In the genomic region with DNA sequence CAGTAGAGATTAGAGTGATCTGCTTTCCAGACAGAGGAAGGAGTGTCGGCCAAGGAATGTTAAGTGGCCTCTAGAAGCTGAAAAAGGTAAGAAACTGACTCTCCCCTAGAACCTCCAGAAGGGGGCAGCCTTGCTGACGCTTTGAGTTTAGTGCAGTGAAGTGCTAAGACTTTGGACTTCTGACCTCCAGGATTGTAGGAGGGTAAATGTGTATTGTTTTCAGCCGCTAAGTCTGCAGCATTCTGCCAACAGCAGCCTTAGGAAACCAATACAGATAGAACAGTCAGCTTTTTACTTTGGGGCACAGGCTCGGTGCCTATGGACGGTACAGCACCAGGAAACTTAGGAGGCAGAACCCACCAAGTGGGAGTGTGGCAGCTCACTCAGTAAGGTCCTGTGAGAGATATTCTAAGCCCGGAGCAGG, we compare ENCODE assay signal across 9 cellular contexts. TPM values are rescaled to one million over a fixed set of nuclear protein-coding genes. Genes with fewer than 3 reads are reported as not detected.
A peak's percentile ranks its signal among the peaks of the same experiment; 100 is the strongest.
DNase-seq lines count a peak whose midpoint lies in the region; ATAC-seq and TF ChIP-seq lines count a peak whose summit lies in the region.
"Had no signal": no experiment of that assay in that cellular context is flagged by ENCODE, and none has a peak within 500 bp of the region (broad histone marks: within the 10 kb centered on the region; RNA-seq: fewer than 3 reads in every experiment).

No MANE protein-coding gene starts in this region.

- TF ChIP-seq CTCF in A673 (conservative IDR thresholded peaks at IDR 0.05; ENCODE audit: low read depth, low read length) (peak; percentile 83), GM06990 (IDR thresholded peaks at IDR 0.05; ENCODE audit: insufficient read depth, low read length, poor library complexity, severe bottlenecking) (peak; percentile 81), right atrium auricular region (IDR thresholded peaks at IDR 0.05) (peak; percentile 56 to 75), retinal pigment epithelial cell (conservative IDR thresholded peaks at IDR 0.05; ENCODE audit: low read depth, low read length) (peak; percentile 87)

- peak overlapping the region; percentile 37 for H3K27ac Mint-ChIP-seq in activated T-helper 17 cell treated with anti-CD3 and anti-CD28 coated beads, Interleukin-2, amount 50 U/mL, for 72 hours
- no peak overlapping the region for H3K27ac Mint-ChIP-seq in stimulated activated naive B cell treated with anti-CD40 and anti-IgM and Interleukin-4, amounts not matched to agents 10 μg/mL and 1 μg/mL and 100 μg/mL, for 72 hours

- peaks cover 5% of the 10 kb centered on the region for H3K9me3 Mint-ChIP-seq in activated T-helper 17 cell treated with anti-CD3 and anti-CD28 coated beads, Interleukin-2, amount 50 U/mL, for 72 hours
- peaks cover 5 to 9% of the 10 kb centered on the region in 2 donors for H3K9me3 Mint-ChIP-seq in stimulated activated naive B cell treated with anti-CD40 and anti-IgM and Interleukin-4, amounts not matched to agents 10 μg/mL and 1 μg/mL and 100 μg/mL, for 72 hours

- no peaks in the 10 kb centered on the region for H3K27me3 Mint-ChIP-seq in activated T-helper 17 cell treated with anti-CD3 and anti-CD28 coated beads, Interleukin-2, amount 50 U/mL, for 72 hours
- no peaks in the 10 kb centered on the region for H3K27me3 Mint-ChIP-seq in stimulated activated naive B cell treated with anti-CD40 and anti-IgM and Interleukin-4, amounts not matched to agents 10 μg/mL and 1 μg/mL and 100 μg/mL, for 72 hours

- no TSS peak for BruUV-seq in A673 (replicated peaks; lab: Mats Ljungman, UMichigan)

- DNase-seq in A673 (ENCODE audit: low spot score), result peak; percentile 74
- no peak for DNase-seq in GM06990 (ENCODE audit: extremely low read depth, insufficient read length)
- peak; percentile 20 for DNase-seq in NCI-H748 treated with DMSO at 0.1 percent for 48 hours (lab: John Stamatoyannopoulos, UW)
- no peak for DNase-seq in right atrium auricular region (ENCODE audit: low spot score)
- peak; percentile 43 for DNase-seq in retinal pigment epithelial cell (ENCODE audit: low read depth)
- no peak for DNase-seq in stimulated activated naive B cell treated with anti-CD40 and anti-IgM and Interleukin-4, amounts not matched to agents 10 μg/mL and 1 μg/mL and 100 μg/mL, for 72 hours

- no peak overlapping the region for H3K27ac ChIP-seq in A673 (ENCODE audit: low read depth, low read length, poor library complexity, severe bottlenecking)
- no peak overlapping the region for H3K27ac ChIP-seq in right atrium auricular region
- H3K27ac ChIP-seq: epithelial cell of prostate had no signal

- peaks cover 11% of the 10 kb centered on the region for H3K4me1 ChIP-seq in A673 (ENCODE audit: insufficient read depth, low read length, poor library complexity, severe bottlenecking)
- peaks cover 0 to 44% of the 10 kb centered on the region in 2 donors for H3K4me1 ChIP-seq in right atrium auricular region

- H3K4me3 Mint-ChIP-seq in activated T-helper 17 cell treated with anti-CD3 and anti-CD28 coated beads, Interleukin-2, amount 50 U/mL, for 72 hours, result peak overlapping the region; percentile 100
- H3K4me3 Mint-ChIP-seq in stimulated activated naive B cell treated with anti-CD40 and anti-IgM and Interleukin-4, amounts not matched to agents 10 μg/mL and 1 μg/mL and 100 μg/mL, for 72 hours, result no peak overlapping the region

- POLR2A ChIA-PET in A673 (lab: Charles Lee; ENCODE audit: low non-redundant PET), result no interaction called here

- peaks cover 50% of the 10 kb centered on the region for H3K36me3 Mint-ChIP-seq in activated T-helper 17 cell treated with anti-CD3 and anti-CD28 coated beads, Interleukin-2, amount 50 U/mL, for 72 hours (ENCODE audit: low read depth)
- peaks cover 18 to 37% of the 10 kb centered on the region in 2 donors for H3K36me3 Mint-ChIP-seq in stimulated activated naive B cell treated with anti-CD40 and anti-IgM and Interleukin-4, amounts not matched to agents 10 μg/mL and 1 μg/mL and 100 μg/mL, for 72 hours

- H3K36me3 ChIP-seq in A673 (ENCODE audit: insufficient read depth, low read length, poor library complexity, severe bottlenecking), result no peaks in the 10 kb centered on the region
- H3K36me3 ChIP-seq in GM06990 (ENCODE audit: control insufficient read depth, insufficient read depth, low read length), result no peaks in the 10 kb centered on the region
- no peaks in the 10 kb centered on the region for H3K36me3 ChIP-seq in right atrium auricular region

- CTCF ChIA-PET in A673 (lab: Charles Lee), result no interaction called here

- peaks cover 24% of the 10 kb centered on the region for H3K4me1 Mint-ChIP-seq in activated T-helper 17 cell treated with anti-CD3 and anti-CD28 coated beads, Interleukin-2, amount 50 U/mL, for 72 hours
- H3K4me1 Mint-ChIP-seq in stimulated activated naive B cell treated with anti-CD40 and anti-IgM and Interleukin-4, amounts not matched to agents 10 μg/mL and 1 μg/mL and 100 μg/mL, for 72 hours, result peaks cover 37 to 47% of the 10 kb centered on the region in 2 donors

- ATAC-seq in activated T-helper 17 cell treated with anti-CD3 and anti-CD28 coated beads, Interleukin-2, amount 50 U/mL, for 72 hours (replicated peaks), result no peak
- no peak for ATAC-seq in stimulated activated naive B cell treated with anti-CD40 and anti-IgM and Interleukin-4, amounts not matched to agents 10 μg/mL and 1 μg/mL and 100 μg/mL, for 72 hours (replicated peaks)
- no peak for ATAC-seq in HG02759 (IDR thresholded peaks at IDR 0.05; ENCODE audit: unreplicated experiment)

- no peak overlapping the region for H3K4me3 ChIP-seq in A673 (ENCODE audit: low read depth, low read length, poor library complexity, severe bottlenecking)
- H3K4me3 ChIP-seq in GM06990 (replicated peaks; ENCODE audit: low read depth, low read length), result no peak overlapping the region
- no peak overlapping the region for H3K4me3 ChIP-seq in right atrium auricular region
- no peak overlapping the region for H3K4me3 ChIP-seq in retinal pigment epithelial cell (ENCODE audit: low read length)

- H3K9me3 ChIP-seq in A673 (ENCODE audit: low read depth, low read length, poor library complexity, severe bottlenecking) (no peaks in the 10 kb centered on the region), right atrium auricular region (no peaks in the 10 kb centered on the region)

- H3K27me3 ChIP-seq in A673 (replicated peaks; ENCODE audit: insufficient read depth, low read depth, low read length, poor library complexity) (no peaks in the 10 kb centered on the region), GM06990 (replicated peaks; ENCODE audit: control insufficient read depth, insufficient read depth, low read length) (no peaks in the 10 kb centered on the region), right atrium auricular region (no peaks in the 10 kb centered on the region)

- intact Hi-C loops in A673 (cut with micrococcal nuclease; ENCODE audit: unreplicated experiment), result no loop called here

RNA-seq across cellular contexts. Expression of a gene that starts 3.6 kb away (rescaled TPM):
- total RNA-seq in A673 (2021), result 22.5 and 23.5 TPM in 2 replicates
- total RNA-seq in activated T-helper 17 cell treated with anti-CD3 and anti-CD28 coated beads, Interleukin-2, amount 50 U/mL, for 72 hours, result 100 to 1,000 TPM in 1 of 2 donors, 10 to 100 TPM in 1; 52.4 to 108 TPM
- total RNA-seq in right atrium auricular region, result 10 to 100 TPM; 11.5 to 15.4 TPM

RNA-seq across cellular contexts. Expression of a gene that starts 20.8 kb away (rescaled TPM):
- 55.6 and 58.8 TPM in 2 replicates for total RNA-seq in A673 (2021)
- 100 to 1,000 TPM in 1 of 2 donors, 10 to 100 TPM in 1; 90.7 to 124 TPM for total RNA-seq in activated T-helper 17 cell treated with anti-CD3 and anti-CD28 coated beads, Interleukin-2, amount 50 U/mL, for 72 hours
- total RNA-seq in right atrium auricular region, result 10 to 100 TPM; 46.0 to 59.8 TPM

Comparison
In these comparisons a context has a peak if more than half of its experiments do, and no peak if none do; other contexts are left out.
1. DNase-seq: peak in A673 (single experiment), NCI-H748 treated with DMSO at 0.1 percent for 48 hours (single experiment) and retinal pigment epithelial cell (single experiment); none in GM06990 (single experiment), right atrium auricular region (single experiment) and stimulated activated naive B cell treated with anti-CD40 and anti-IgM and Interleukin-4, amounts not matched to agents 10 μg/mL and 1 μg/mL and 100 μg/mL, for 72 hours (single experiment).
2. Peak in every context shown above with its lines, with median percentiles within 50 percentile points of each other: CTCF ChIP-seq.